10 cellular contexts compared by ENCODE assay signal in the genomic region with DNA sequence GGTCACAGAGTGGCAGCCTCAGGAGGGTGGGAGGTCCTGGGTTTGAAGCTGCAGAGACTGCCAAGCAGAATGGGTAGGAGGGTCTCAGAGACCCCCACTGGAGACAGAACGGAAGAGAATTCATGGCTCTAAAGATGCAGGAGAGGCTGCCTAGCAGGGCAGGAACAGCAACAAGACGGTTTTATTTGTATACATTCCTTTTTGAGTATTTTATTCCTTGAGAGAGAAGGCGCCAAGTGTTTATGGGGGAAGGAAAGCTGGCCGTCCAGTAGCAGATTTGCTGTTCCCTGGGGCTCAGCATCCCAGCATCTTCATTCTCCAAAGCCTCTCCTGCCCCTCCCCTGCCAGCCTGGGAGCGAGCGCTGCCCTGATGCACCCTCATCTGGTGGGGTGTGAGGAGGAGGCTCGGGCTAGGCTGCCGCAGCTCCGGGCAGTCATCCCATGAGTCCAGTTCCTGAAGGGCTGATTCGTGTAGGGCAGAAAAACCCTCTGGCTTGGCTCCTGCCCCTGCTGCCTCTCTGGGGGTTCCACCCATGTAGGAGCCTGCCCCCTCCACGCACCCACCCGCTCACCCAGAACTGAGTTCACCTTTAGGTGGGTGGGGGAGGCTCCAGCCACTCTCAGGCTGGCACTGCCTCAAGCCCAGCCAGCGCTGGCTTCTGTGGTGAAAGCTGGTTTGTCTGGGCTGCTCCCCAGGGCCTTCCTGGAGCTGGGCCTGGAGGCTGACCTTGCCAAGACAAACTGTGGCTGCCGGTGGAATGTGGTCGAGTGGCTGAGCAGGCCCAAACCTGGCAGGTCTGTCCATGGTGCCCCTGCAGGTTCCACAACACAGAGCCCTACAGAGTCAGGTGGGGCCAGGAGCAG. TPM values are rescaled to one million over a fixed set of nuclear protein-coding genes. Genes with fewer than 3 reads are reported as not detected.
DNase-seq lines count a peak whose midpoint lies in the region; ATAC-seq and TF ChIP-seq lines count a peak whose summit lies in the region.
"Had no signal": no experiment of that assay in that cellular context is flagged by ENCODE, and none has a peak within 500 bp of the region (broad histone marks: within the 10 kb centered on the region; RNA-seq: fewer than 3 reads in every experiment).

No MANE protein-coding gene starts in this region.

- peak overlapping the region; percentile 49 to 72 (median 66) for H3K27ac ChIP-seq in thyroid gland

- no peak overlapping the region for H3K4me3 Mint-ChIP-seq in WTC11
- no peak overlapping the region for H3K4me3 Mint-ChIP-seq in chondrocyte (ENCODE audit: unreplicated experiment)
- H3K4me3 Mint-ChIP-seq: stimulated activated naive CD8-positive, alpha-beta T cell treated with anti-CD3 and anti-CD28 coated beads, Interleukin-15, amount 100 ng/mL, for 72 hours had no signal

- no peaks in the 10 kb centered on the region for H3K36me3 Mint-ChIP-seq in WTC11
- H3K36me3 Mint-ChIP-seq in chondrocyte (ENCODE audit: low read depth), result no peaks in the 10 kb centered on the region

- H3K27me3 Mint-ChIP-seq in WTC11 (ENCODE audit: low read depth), result peaks cover 8% of the 10 kb centered on the region; the same call in 1 of the 2 replicates
- peaks cover 24% of the 10 kb centered on the region for H3K27me3 Mint-ChIP-seq in chondrocyte (ENCODE audit: low read depth)

- H3K4me1 Mint-ChIP-seq in WTC11 (no peaks in the 10 kb centered on the region), chondrocyte (ENCODE audit: low read depth) (peaks cover 14% of the 10 kb centered on the region)

- 13 to 32% methylated on average over 10 to 14 of the region's 15 CpGs for WGBS in thyroid gland, 2 donors

- no peak for TF ChIP-seq POLR2A in thyroid gland (IDR thresholded peaks at IDR 0.05)

- POLR2A ChIA-PET in HEK293T (lab: Yijun Ruan, JAX), result no interaction called here
- POLR2A ChIA-PET in WTC11 (lab: Charles Lee), result no interaction called here

- H3K4me1 ChIP-seq in thyroid gland, result peaks cover 12 to 26% of the 10 kb centered on the region in 2 donors

- CTCF ChIA-PET in HEK293T (lab: Yijun Ruan, JAX) (interaction anchor here (0.6 to 1.0 kb wide), 2 partner anchors 13 to 84 kb away, joined by 3 read pairs; no protein-coding TSS in a partner anchor), WTC11 (lab: Charles Lee) (interaction anchor here (1.7 to 2.3 kb wide), 2 partner anchors 16 to 84 kb away, joined by 6 to 9 read pairs; no protein-coding TSS in a partner anchor)

- H3K27me3 ChIP-seq in thyroid gland, result no peaks in the 10 kb centered on the region

- no peaks in the 10 kb centered on the region for H3K36me3 ChIP-seq in thyroid gland

- no peak overlapping the region for H3K4me3 ChIP-seq in thyroid gland (replicated peaks in 1 of 3)

- H3K27ac Mint-ChIP-seq in WTC11 (no peak overlapping the region), chondrocyte (ENCODE audit: unreplicated experiment) (no peak overlapping the region)
- H3K27ac Mint-ChIP-seq: stimulated activated naive CD8-positive, alpha-beta T cell treated with anti-CD3 and anti-CD28 coated beads, Interleukin-15, amount 100 ng/mL, for 72 hours had no signal

- ATAC-seq in WTC11 (peak; percentile 39; the same call in 1 of the 2 replicates), left cardiac atrium (peak; percentile 85 to 95), HG02938 (IDR thresholded peaks at IDR 0.05; ENCODE audit: unreplicated experiment) (no peak), GM21528 (IDR thresholded peaks at IDR 0.05; ENCODE audit: low FRiP score, unreplicated experiment) (no peak)
- ATAC-seq: stimulated activated naive CD8-positive, alpha-beta T cell treated with anti-CD3 and anti-CD28 coated beads, Interleukin-15, amount 100 ng/mL, for 72 hours had no signal

- DNase-seq in HEK293T (ENCODE audit: extremely low spot score) (peak; percentile 3), WTC11 (ENCODE audit: low spot score) (no peak), left cardiac atrium (peak; percentile 64), thyroid gland (peak; percentile 98), chondrocyte (ENCODE audit: low spot score) (no peak)
- DNase-seq: activated naive CD4-positive, alpha-beta T cell treated with Interleukin-2 at 50 U/mL for 16 hours; stimulated activated naive CD8-positive, alpha-beta T cell treated with anti-CD3 and anti-CD28 coated beads, Interleukin-15, amount 100 ng/mL, for 72 hours had no signal

- intact Hi-C loops in left cardiac atrium (cut with DNase I) (loop anchor here in 1 of 2 donors (10.0 kb wide), 1 partner anchor 87 kb away; no protein-coding TSS in a partner anchor), thyroid gland (cut with DNase I) (no loop called here)

- H3K9me3 ChIP-seq in thyroid gland, result no peaks in the 10 kb centered on the region

- H3K9me3 Mint-ChIP-seq in WTC11 (no peaks in the 10 kb centered on the region), chondrocyte (ENCODE audit: low read depth) (no peaks in the 10 kb centered on the region)
- H3K9me3 Mint-ChIP-seq: stimulated activated naive CD8-positive, alpha-beta T cell treated with anti-CD3 and anti-CD28 coated beads, Interleukin-15, amount 100 ng/mL, for 72 hours had no signal

- TF ChIP-seq CTCF in WTC11 (IDR thresholded peaks at IDR 0.05), result no peak
- TF ChIP-seq CTCF in thyroid gland (IDR thresholded peaks at IDR 0.05), result no peak
- no peak for TF ChIP-seq CTCF in chondrocyte (IDR thresholded peaks at IDR 0.05)

TF ChIP-seq in HEK293T, 16 proteins besides CTCF, POLR2A, EP300 and RAD21:
- no peak for TF ChIP-seq ELF4 (IDR thresholded peaks at IDR 0.05)
- no peak for TF ChIP-seq FOXK2 (IDR thresholded peaks at IDR 0.05)
- no peak for TF ChIP-seq FOXA1 (IDR thresholded peaks at IDR 0.05)
- no peak for TF ChIP-seq FOXM1 (IDR thresholded peaks at IDR 0.05; ENCODE audit: borderline replicate concordance)
- no peak for TF ChIP-seq LEF1 (IDR thresholded peaks at IDR 0.05; ENCODE audit: borderline replicate concordance)
- TF ChIP-seq CTBP1 (IDR thresholded peaks at IDR 0.05; ENCODE audit: borderline replicate concordance), result no peak
- no peak for TF ChIP-seq BHLHE40 (IDR thresholded peaks at IDR 0.05; ENCODE audit: borderline replicate concordance)
- TF ChIP-seq ARNT (IDR thresholded peaks at IDR 0.05), result no peak
- no peak for TF ChIP-seq SUZ12 (IDR thresholded peaks at IDR 0.05)
- no peak for TF ChIP-seq TARDBP (IDR thresholded peaks at IDR 0.05)
- no peak for TF ChIP-seq HDGF (IDR thresholded peaks at IDR 0.05; ENCODE audit: borderline replicate concordance)
- TF ChIP-seq, protein P1, sequence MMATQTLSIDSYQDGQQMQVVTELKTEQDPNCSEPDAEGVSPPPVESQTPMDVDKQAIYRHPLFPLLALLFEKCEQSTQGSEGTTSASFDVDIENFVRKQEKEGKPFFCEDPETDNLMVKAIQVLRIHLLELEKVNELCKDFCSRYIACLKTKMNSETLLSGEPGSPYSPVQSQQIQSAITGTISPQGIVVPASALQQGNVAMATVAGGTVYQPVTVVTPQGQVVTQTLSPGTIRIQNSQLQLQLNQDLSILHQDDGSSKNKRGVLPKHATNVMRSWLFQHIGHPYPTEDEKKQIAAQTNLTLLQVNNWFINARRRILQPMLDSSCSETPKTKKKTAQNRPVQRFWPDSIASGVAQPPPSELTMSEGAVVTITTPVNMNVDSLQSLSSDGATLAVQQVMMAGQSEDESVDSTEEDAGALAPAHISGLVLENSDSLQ (IDR thresholded peaks at IDR 0.05), result no peak
- no peak for TF ChIP-seq SP1 (IDR thresholded peaks at IDR 0.05)
- no peak for TF ChIP-seq ZNF384 (IDR thresholded peaks at IDR 0.05)
- no peak for TF ChIP-seq L3MBTL2 (conservative IDR thresholded peaks at IDR 0.05)
- TF ChIP-seq NFRKB (IDR thresholded peaks at IDR 0.05), result no peak

TF ChIP-seq in WTC11, 78 proteins besides CTCF, POLR2A, EP300 and RAD21 (continues in another document):
- TF ChIP-seq, protein P2, sequence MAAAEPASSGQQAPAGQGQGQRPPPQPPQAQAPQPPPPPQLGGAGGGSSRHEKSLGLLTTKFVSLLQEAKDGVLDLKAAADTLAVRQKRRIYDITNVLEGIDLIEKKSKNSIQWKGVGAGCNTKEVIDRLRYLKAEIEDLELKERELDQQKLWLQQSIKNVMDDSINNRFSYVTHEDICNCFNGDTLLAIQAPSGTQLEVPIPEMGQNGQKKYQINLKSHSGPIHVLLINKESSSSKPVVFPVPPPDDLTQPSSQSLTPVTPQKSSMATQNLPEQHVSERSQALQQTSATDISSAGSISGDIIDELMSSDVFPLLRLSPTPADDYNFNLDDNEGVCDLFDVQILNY (CRISPR knock-in tag; IDR thresholded peaks at IDR 0.05), result no peak
- no peak for TF ChIP-seq MYBL2 (CRISPR knock-in tag; IDR thresholded peaks at IDR 0.05)
- TF ChIP-seq NFATC4 (CRISPR knock-in tag; IDR thresholded peaks at IDR 0.05), result no peak
- no peak for TF ChIP-seq NR2C2 (CRISPR knock-in tag; IDR thresholded peaks at IDR 0.05)
- TF ChIP-seq, protein P3, sequence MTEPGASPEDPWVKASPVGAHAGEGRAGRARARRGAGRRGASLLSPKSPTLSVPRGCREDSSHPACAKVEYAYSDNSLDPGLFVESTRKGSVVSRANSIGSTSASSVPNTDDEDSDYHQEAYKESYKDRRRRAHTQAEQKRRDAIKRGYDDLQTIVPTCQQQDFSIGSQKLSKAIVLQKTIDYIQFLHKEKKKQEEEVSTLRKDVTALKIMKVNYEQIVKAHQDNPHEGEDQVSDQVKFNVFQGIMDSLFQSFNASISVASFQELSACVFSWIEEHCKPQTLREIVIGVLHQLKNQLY (CRISPR knock-in tag; IDR thresholded peaks at IDR 0.05), result no peak
- TF ChIP-seq CREB1 (CRISPR knock-in tag; IDR thresholded peaks at IDR 0.05), result no peak
- TF ChIP-seq TP53 (CRISPR knock-in tag; IDR thresholded peaks at IDR 0.05), result no peak

RNA-seq across cellular contexts. Expression of a gene that starts 32.4 kb away (rescaled TPM):
- 51.2 to 57.1 TPM (median 54.6 TPM) in 3 replicates for total RNA-seq in WTC11 (2021)
- 1 to 10 TPM; 4.3 to 8.7 TPM for total RNA-seq in left cardiac atrium
- 10 to 100 TPM in 3 of 4 donors, 1 to 10 TPM in 1; 1.3 to 38.5 (median 16.5) TPM for total RNA-seq in thyroid gland
- total RNA-seq in chondrocyte, result 6.2 to 6.4 TPM (median 6.3 TPM) in 3 replicates

RNA-seq across cellular contexts. Expression of a gene that starts 46.8 kb away (rescaled TPM):
- not detected in 3 replicates for total RNA-seq in WTC11 (2021)
- not detected for total RNA-seq in left cardiac atrium
- not detected for total RNA-seq in thyroid gland
- not detected in 3 replicates for total RNA-seq in chondrocyte
- total RNA-seq: lower leg skin had no signal

RNA-seq across cellular contexts. Expression of a gene that starts 48.2 kb away (rescaled TPM):
- total RNA-seq in WTC11 (2021), result not detected in 3 replicates
- not detected for total RNA-seq in left cardiac atrium
- not detected for total RNA-seq in thyroid gland
- total RNA-seq in chondrocyte, result not detected in 3 replicates
- total RNA-seq: lower leg skin had no signal

Comparison
In these comparisons a context has a peak if more than half of its experiments do, and no peak if none do; other contexts are left out.
1. DNase-seq: peak in HEK293T (single experiment), left cardiac atrium (single experiment) and thyroid gland (2 of 2); none in WTC11 (single experiment) and chondrocyte (single experiment).
2. ATAC-seq: peak in WTC11 (single experiment) and left cardiac atrium (2 of 2); none in HG02938 (single experiment) and GM21528 (single experiment).